8 cellular contexts compared by ENCODE assay signal in genomic region chr12:11171953-11172675, GRCh38. TPM values are rescaled to one million over a fixed set of nuclear protein-coding genes. Genes with fewer than 3 reads are reported as not detected.
DNase-seq lines count a peak whose midpoint lies in the region; ATAC-seq and TF ChIP-seq lines count a peak whose summit lies in the region.

No MANE protein-coding gene starts in this region.

- peak overlapping the region; percentile 58 to 90 for H3K4me3 ChIP-seq in ascending aorta

- H3K9me3 ChIP-seq in ES-I3 (ENCODE audit: control insufficient read depth, insufficient read depth, low read length) = no peaks in the 10 kb centered on the region
- no peaks in the 10 kb centered on the region for H3K9me3 ChIP-seq in ascending aorta

- peak; percentile 59 for DNase-seq in NCI-H1105 treated with DMSO at 0.1 percent for 48 hours (lab: John Stamatoyannopoulos, UW)
- no peak for DNase-seq in ascending aorta (ENCODE audit: low spot score in 2 of 2)
- DNase-seq in kidney tubule cell (ENCODE audit: low spot score) = peak; percentile 45
- no peak for DNase-seq in NCI-H524 treated with DMSO at 0.1 percent for 48 hours (lab: John Stamatoyannopoulos, UW)
- DNase-seq in NCI-H2196 (lab: John Stamatoyannopoulos, UW; ENCODE audit: unreplicated experiment) = no peak

- H3K9ac ChIP-seq in ES-I3 (ENCODE audit: low read depth, low read length) = peak overlapping the region; percentile 99

- H3K27me3 ChIP-seq in ascending aorta = no peaks in the 10 kb centered on the region

- H3K36me3 ChIP-seq in ES-I3 (ENCODE audit: insufficient read depth, low read length) (0 out of 2 replicates have a peak, but pooled peaks cover 4% of the 10 kb centered on the region), ascending aorta (no peaks in the 10 kb centered on the region)

- no peak for ATAC-seq in GM21526 (IDR thresholded peaks at IDR 0.05; ENCODE audit: low FRiP score, unreplicated experiment)

- H3K4me1 ChIP-seq in ES-I3 (ENCODE audit: insufficient read depth, low read length) = peaks cover 14% of the 10 kb centered on the region
- peaks cover 3 to 18% of the 10 kb centered on the region in 2 donors for H3K4me1 ChIP-seq in ascending aorta

- TF ChIP-seq CTCF in ascending aorta (IDR thresholded peaks at IDR 0.05) = no peak

- intact Hi-C loops in ascending aorta (cut with DNase I) = loop anchor here (5.0 to 10.0 kb wide), 4 partner anchors 417 to 957 kb away; partner anchors contain the start of gene GABARAPL1

- H3K27ac ChIP-seq in ascending aorta = peak overlapping the region; percentile 94 to 99
- H3K27ac ChIP-seq in temporal lobe (ENCODE audit: low read depth, low read length) = peak overlapping the region; percentile 61

RNA-seq across cellular contexts. Expression of gene SMIM10L1, which starts 1.1 kb away (rescaled TPM):
- total RNA-seq in ascending aorta (8.0 TPM), temporal lobe (8.6 TPM)

RNA-seq across cellular contexts. Expression of gene TAS2R42, which starts 14.6 kb away (rescaled TPM):
- total RNA-seq in ascending aorta = not detected
- total RNA-seq in temporal lobe = not detected

RNA-seq across cellular contexts. Expression of gene TAS2R30, which starts 37.7 kb away (rescaled TPM):
- total RNA-seq in ascending aorta (3.6 TPM), temporal lobe (10.1 TPM)

Comparison
In these comparisons a context has a peak if more than half of its experiments do, and no peak if none do; other contexts are left out.
1. DNase-seq: peak in NCI-H1105 treated with DMSO at 0.1 percent for 48 hours (single experiment) and kidney tubule cell (single experiment); none in ascending aorta (0 of 2), NCI-H524 treated with DMSO at 0.1 percent for 48 hours (single experiment) and NCI-H2196 (single experiment).